Comparison of ENCODE assay signal across 14 cellular contexts in genomic region chr9:129287595-129288305, GRCh38.
DNase-seq lines count a peak whose midpoint lies in the region; ATAC-seq and TF ChIP-seq lines count a peak whose summit lies in the region.
"Had no signal": no experiment of that assay in that cellular context is flagged by ENCODE, and none has a peak within 500 bp of the region (broad histone marks: within the 10 kb centered on the region; RNA-seq: fewer than 3 reads in every experiment).

No MANE protein-coding gene starts in this region.

- no peaks in the 10 kb centered on the region for H3K9me3 Mint-ChIP-seq in activated T-cell treated with anti-CD3 and anti-CD28 coated beads, Interleukin-2, amount 50 U/mL, for 4 hours
- H3K9me3 Mint-ChIP-seq in glutamatergic neuron (ENCODE audit: unreplicated experiment), result peaks cover 1% of the 10 kb centered on the region
- H3K9me3 Mint-ChIP-seq in activated naive CD4-positive, alpha-beta T cell treated with anti-CD3 and anti-CD28 coated beads for 36 hours, result no peaks in the 10 kb centered on the region
- H3K9me3 Mint-ChIP-seq: activated T-helper 2 cell treated with anti-CD3 and anti-CD28 coated beads, Interferon-gamma antibody, Interleukin-2, Interleukin-4, amounts not matched to agents 10 μg/mL and 5 μg/mL and 100 μg/mL, durations not matched to agents 14 hours and 24 hours and 36 hours had no signal

- no peaks in the 10 kb centered on the region for H3K27me3 ChIP-seq in suprapubic skin

- no peak overlapping the region for H3K4me3 ChIP-seq in suprapubic skin

- no peak overlapping the region for H3K4me3 Mint-ChIP-seq in activated T-cell treated with anti-CD3 and anti-CD28 coated beads, Interleukin-2, amount 50 U/mL, for 4 hours
- H3K4me3 Mint-ChIP-seq in glutamatergic neuron (ENCODE audit: unreplicated experiment), result no peak overlapping the region
- no peak overlapping the region for H3K4me3 Mint-ChIP-seq in activated naive CD4-positive, alpha-beta T cell treated with anti-CD3 and anti-CD28 coated beads for 36 hours
- H3K4me3 Mint-ChIP-seq: activated CD4-positive, alpha-beta T cell treated with anti-CD3 and anti-CD28 coated beads for 36 hours; T-helper 17 cell had no signal

- H3K27ac Mint-ChIP-seq in glutamatergic neuron (ENCODE audit: unreplicated experiment), result peak overlapping the region; percentile 62
- H3K27ac Mint-ChIP-seq in activated naive CD4-positive, alpha-beta T cell treated with anti-CD3 and anti-CD28 coated beads for 36 hours, result no peak overlapping the region
- H3K27ac Mint-ChIP-seq: activated CD4-positive, alpha-beta T cell treated with anti-CD3 and anti-CD28 coated beads for 36 hours; activated T-helper 2 cell treated with anti-CD3 and anti-CD28 coated beads, Interferon-gamma antibody, Interleukin-2, Interleukin-4, amounts not matched to agents 10 μg/mL and 5 μg/mL and 100 μg/mL, durations not matched to agents 14 hours and 24 hours and 36 hours had no signal

- WGBS in suprapubic skin, result 86% methylated on average over 10 of the region's 24 CpGs

- DNase-seq in activated T-cell treated with anti-CD3 and anti-CD28 coated beads, Interleukin-2, amount 50 U/mL, for 1 hour, result peak; percentile 2
- DNase-seq in activated T-cell treated with anti-CD3 and anti-CD28 coated beads, Interleukin-2, amount 50 U/mL, for 4 hours, result no peak
- DNase-seq in NCI-H2171 treated with DMSO at 0.1 percent for 48 hours (lab: John Stamatoyannopoulos, UW) (peak; percentile 47), glutamatergic neuron (no peak), suprapubic skin (ENCODE audit: low spot score in 2 of 2) (peak; percentile 41 to 56), dedifferentiated amniotic fluid mesenchymal stem cell (ENCODE audit: extremely low spot score) (no peak)
- DNase-seq in activated naive CD4-positive, alpha-beta T cell treated with anti-CD3 and anti-CD28 coated beads for 36 hours, result no peak
- DNase-seq: activated CD4-positive, alpha-beta T cell treated with anti-CD3 and anti-CD28 coated beads for 36 hours; effector CD4-positive, alpha-beta T cell; foreskin fibroblast; midbrain; T-helper 17 cell had no signal

- intact Hi-C loops in activated naive CD4-positive, alpha-beta T cell treated with anti-CD3 and anti-CD28 coated beads for 36 hours (cut with micrococcal nuclease), result no loop called here

- no peaks in the 10 kb centered on the region for H3K36me3 ChIP-seq in suprapubic skin

- H3K9me3 ChIP-seq in suprapubic skin, result no peaks in the 10 kb centered on the region

- no peak for TF ChIP-seq CTCF in glutamatergic neuron (IDR thresholded peaks at IDR 0.05; ENCODE audit: partially characterized antibody, unreplicated experiment)
- no peak for TF ChIP-seq CTCF in suprapubic skin (IDR thresholded peaks at IDR 0.05)

- no peak overlapping the region for H3K27ac ChIP-seq in suprapubic skin

- no peak for TF ChIP-seq EP300 in suprapubic skin (IDR thresholded peaks at IDR 0.05)

- H3K27me3 Mint-ChIP-seq in activated T-cell treated with anti-CD3 and anti-CD28 coated beads, Interleukin-2, amount 50 U/mL, for 4 hours (ENCODE audit: low read depth), result no peaks in the 10 kb centered on the region
- peaks cover 3% of the 10 kb centered on the region for H3K27me3 Mint-ChIP-seq in glutamatergic neuron (ENCODE audit: unreplicated experiment)
- H3K27me3 Mint-ChIP-seq in activated naive CD4-positive, alpha-beta T cell treated with anti-CD3 and anti-CD28 coated beads for 36 hours (ENCODE audit: low read depth), result no peaks in the 10 kb centered on the region
- H3K27me3 Mint-ChIP-seq: activated CD4-positive, alpha-beta T cell treated with anti-CD3 and anti-CD28 coated beads for 36 hours; T-helper 17 cell had no signal

- TF ChIP-seq POLR2A in suprapubic skin (IDR thresholded peaks at IDR 0.05), result no peak

- no peaks in the 10 kb centered on the region for H3K36me3 Mint-ChIP-seq in activated T-cell treated with anti-CD3 and anti-CD28 coated beads, Interleukin-2, amount 50 U/mL, for 4 hours (ENCODE audit: insufficient read depth)
- H3K36me3 Mint-ChIP-seq in glutamatergic neuron (ENCODE audit: unreplicated experiment), result peaks cover 13% of the 10 kb centered on the region
- H3K36me3 Mint-ChIP-seq in activated naive CD4-positive, alpha-beta T cell treated with anti-CD3 and anti-CD28 coated beads for 36 hours (ENCODE audit: low read depth), result no peaks in the 10 kb centered on the region

- H3K4me1 Mint-ChIP-seq in activated T-cell treated with anti-CD3 and anti-CD28 coated beads, Interleukin-2, amount 50 U/mL, for 4 hours (ENCODE audit: low read depth), result no peaks in the 10 kb centered on the region
- H3K4me1 Mint-ChIP-seq in glutamatergic neuron (ENCODE audit: low read depth, unreplicated experiment), result peaks cover 14% of the 10 kb centered on the region
- no peaks in the 10 kb centered on the region for H3K4me1 Mint-ChIP-seq in activated naive CD4-positive, alpha-beta T cell treated with anti-CD3 and anti-CD28 coated beads for 36 hours (ENCODE audit: low read depth)
- H3K4me1 Mint-ChIP-seq: activated CD4-positive, alpha-beta T cell treated with anti-CD3 and anti-CD28 coated beads for 36 hours; T-helper 17 cell had no signal

- H3K4me1 ChIP-seq in suprapubic skin, result peaks cover 5% of the 10 kb centered on the region

- CTCF ChIA-PET in activated naive CD4-positive, alpha-beta T cell treated with anti-CD3 and anti-CD28 coated beads for 36 hours (lab: Charles Lee), result interaction anchor here (0.6 kb wide), 1 partner anchor 113 kb away, joined by 4 read pairs; no protein-coding TSS in a partner anchor

- no peak for ATAC-seq in activated T-cell treated with anti-CD3 and anti-CD28 coated beads, Interleukin-2, amount 50 U/mL, for 4 hours
- no peak for ATAC-seq in HG02884 (IDR thresholded peaks at IDR 0.05; ENCODE audit: unreplicated experiment)
- ATAC-seq: activated CD4-positive, alpha-beta T cell treated with anti-CD3 and anti-CD28 coated beads for 36 hours; T-helper 17 cell had no signal

Comparison
In these comparisons a context has a peak if more than half of its experiments do, and no peak if none do; other contexts are left out.
1. DNase-seq: peak in activated T-cell treated with anti-CD3 and anti-CD28 coated beads, Interleukin-2, amount 50 U/mL, for 1 hour (single experiment), NCI-H2171 treated with DMSO at 0.1 percent for 48 hours (single experiment) and suprapubic skin (2 of 2); none in activated T-cell treated with anti-CD3 and anti-CD28 coated beads, Interleukin-2, amount 50 U/mL, for 4 hours (single experiment), glutamatergic neuron (single experiment), activated naive CD4-positive, alpha-beta T cell treated with anti-CD3 and anti-CD28 coated beads for 36 hours (single experiment) and dedifferentiated amniotic fluid mesenchymal stem cell (single experiment).